ENCODE assay signal across 29 cellular contexts in the genomic region with DNA sequence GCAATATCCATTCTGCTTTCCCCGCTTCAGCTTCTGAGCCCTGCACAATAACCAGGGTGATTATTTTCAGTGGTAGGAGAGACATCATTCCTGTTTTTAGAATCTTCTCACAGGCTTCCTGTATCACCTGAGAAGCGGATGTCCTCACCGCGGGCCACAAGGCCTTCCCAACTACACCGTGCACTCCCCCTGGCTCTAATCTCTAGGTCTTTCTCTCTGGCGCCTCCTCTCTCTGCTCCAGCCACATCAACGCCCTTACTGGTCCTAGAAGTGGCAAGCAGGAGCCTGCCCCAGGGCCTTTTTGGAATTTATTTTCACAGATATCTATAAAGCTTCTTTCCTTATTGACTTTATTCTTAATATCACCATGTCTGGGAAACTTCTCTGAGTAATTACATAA.
"Had no signal": no experiment of that assay in that cellular context is flagged by ENCODE, and none has a peak within 500 bp of the region (broad histone marks: within the 10 kb centered on the region; RNA-seq: fewer than 3 reads in every experiment).

No MANE protein-coding gene starts in this region.

- H3K27ac Mint-ChIP-seq: dendritic cell treated with granulocyte-macrophage colony-stimulating factor and Interleukin-4, amounts not matched to agents 40 ng/mL and 50 ng/mL, for 4 days; effector memory CD8-positive, alpha-beta T cell; endodermal cell; immature natural killer cell; memory B cell; mesothelial cell of epicardium; naive B cell; naive thymus-derived CD8-positive, alpha-beta T cell had no signal

- H3K79me2 ChIP-seq: hepatocyte had no signal

- H2AFZ ChIP-seq: hepatocyte had no signal

- H3K27me3 ChIP-seq: colonic mucosa, esophagus squamous epithelium, gastrocnemius medialis, hepatocyte, left lung had no signal

- H3K4me3 Mint-ChIP-seq: dendritic cell treated with granulocyte-macrophage colony-stimulating factor and Interleukin-4, amounts not matched to agents 40 ng/mL and 50 ng/mL, for 4 days; effector memory CD8-positive, alpha-beta T cell; endodermal cell; immature natural killer cell; memory B cell; mesothelial cell of epicardium; naive B cell; naive thymus-derived CD8-positive, alpha-beta T cell had no signal

- H3K36me3 Mint-ChIP-seq: memory B cell; naive B cell; naive thymus-derived CD8-positive, alpha-beta T cell had no signal

- H3K27me3 Mint-ChIP-seq: dendritic cell treated with granulocyte-macrophage colony-stimulating factor and Interleukin-4, amounts not matched to agents 40 ng/mL and 50 ng/mL, for 4 days; effector memory CD8-positive, alpha-beta T cell; memory B cell; naive B cell had no signal

- FAIRE-seq: endometrium had no signal

- H3K27ac ChIP-seq: colonic mucosa, epithelial cell of prostate, esophagus squamous epithelium, gastrocnemius medialis, hepatocyte, left lung, lower lobe of right lung had no signal

- DNase-seq: colonic mucosa; cortex of kidney; effector CD8-positive, alpha-beta T cell; effector memory CD8-positive, alpha-beta T cell; endodermal cell; erythroblast; esophagus squamous epithelium; foreskin fibroblast; foreskin melanocyte; gastrocnemius medialis; glutamatergic neuron; head of caudate nucleus; hypothalamus; immature natural killer cell; islet precursor cell; left cardiac atrium; left lung; left ventricle myocardium superior; lower lobe of right lung; mucosa of descending colon; naive B cell; naive thymus-derived CD8-positive, alpha-beta T cell had no signal

- H3K4me3 ChIP-seq: colonic mucosa, esophagus squamous epithelium, gastrocnemius medialis, hepatocyte, left lung, lower lobe of right lung, mucosa of descending colon had no signal

- H3K4me1 Mint-ChIP-seq: endodermal cell, immature natural killer cell, mesothelial cell of epicardium, naive B cell had no signal

- H3K4me2 ChIP-seq: hepatocyte had no signal

- H3K36me3 ChIP-seq: colonic mucosa, esophagus squamous epithelium, gastrocnemius medialis, left lung, lower lobe of right lung had no signal

- H3K9me3 ChIP-seq: colonic mucosa, esophagus squamous epithelium, gastrocnemius medialis had no signal

- H3K4me1 ChIP-seq: colonic mucosa, esophagus squamous epithelium, gastrocnemius medialis, left lung, lower lobe of right lung had no signal

- ATAC-seq: effector memory CD8-positive, alpha-beta T cell; esophagus mucosa; gastrocnemius medialis; left cardiac atrium; left lung; left ventricle myocardium superior; lower lobe of right lung; mucosa of descending colon; naive thymus-derived CD8-positive, alpha-beta T cell had no signal
